Comparison of ENCODE assay signal across 27 cellular contexts in genomic region chr7:82472966-82473365, GRCh38. TPM values are rescaled to one million over a fixed set of nuclear protein-coding genes. Genes with fewer than 3 reads are reported as not detected.
"Had no signal": no experiment of that assay in that cellular context is flagged by ENCODE, and none has a peak within 500 bp of the region (broad histone marks: within the 10 kb centered on the region; RNA-seq: fewer than 3 reads in every experiment).

No MANE protein-coding gene starts in this region.

- H3K27ac ChIP-seq: colonic mucosa, epithelial cell of prostate, gastroesophageal sphincter, heart left ventricle, hepatocyte, left lung, neural progenitor cell, prostate gland, sigmoid colon, skin epidermis, spleen, suprapubic skin, transverse colon, upper lobe of right lung, uterus had no signal

- DNase-seq: colonic mucosa; effector CD8-positive, alpha-beta T cell; endodermal cell; foreskin fibroblast; heart left ventricle; kidney; left cardiac atrium; left lung; mesenchymal stem cell; mucosa of descending colon; naive thymus-derived CD4-positive, alpha-beta T cell; sigmoid colon; spleen; stimulated activated CD4-positive, alpha-beta T cell treated with anti-CD3 and anti-CD28 coated beads, Interleukin-4, amount 100 ng/mL, for 4 hours; transverse colon; upper lobe of right lung; uterus had no signal

- H3K9me3 ChIP-seq: colonic mucosa, gastroesophageal sphincter, heart left ventricle, left lung, mucosa of descending colon, prostate gland, sigmoid colon, spleen, suprapubic skin, transverse colon, upper lobe of right lung, uterus had no signal

- ATAC-seq: esophagus mucosa; gastroesophageal sphincter; heart left ventricle; left cardiac atrium; left lung; mucosa of descending colon; naive thymus-derived CD4-positive, alpha-beta T cell; right cardiac atrium; stimulated activated memory B cell treated with anti-CD40 and anti-IgM and Interleukin-4, amounts not matched to agents 10 μg/mL and 1 μg/mL and 100 μg/mL, for 72 hours; upper lobe of right lung had no signal

- H3K4me1 ChIP-seq: colonic mucosa, gastroesophageal sphincter, left lung, prostate gland, spleen, suprapubic skin, transverse colon, upper lobe of right lung, uterus had no signal

- H3K27me3 ChIP-seq: colonic mucosa, gastroesophageal sphincter, heart left ventricle, hepatocyte, left lung, neural progenitor cell, sigmoid colon, spleen, suprapubic skin, transverse colon, upper lobe of right lung, uterus had no signal

- H3K36me3 ChIP-seq: colonic mucosa, gastroesophageal sphincter, heart left ventricle, left lung, neural progenitor cell, prostate gland, sigmoid colon, spleen, suprapubic skin, transverse colon, upper lobe of right lung, uterus had no signal

- H3K4me3 ChIP-seq: colonic mucosa, gastroesophageal sphincter, heart left ventricle, hepatocyte, left lung, mucosa of descending colon, neural progenitor cell, prostate gland, sigmoid colon, skin epidermis, spleen, suprapubic skin, transverse colon, upper lobe of right lung, uterus had no signal

RNA-seq across cellular contexts. Expression of gene CACNA2D1, which starts 29.4 kb away (rescaled TPM):
- total RNA-seq: naive thymus-derived CD4-positive, alpha-beta T cell had no signal
- polyA plus RNA-seq: naive thymus-derived CD4-positive, alpha-beta T cell had no signal
